Comparison of ENCODE assay signal across 8 cellular contexts in genomic region chr1:27872802-27873665, GRCh38. TPM values are rescaled to one million over a fixed set of nuclear protein-coding genes. Genes with fewer than 3 reads are reported as not detected.
DNase-seq lines count a peak whose midpoint lies in the region; ATAC-seq, FAIRE-seq and TF ChIP-seq lines count a peak whose summit lies in the region.

No MANE protein-coding gene starts in this region.

- H3K4me1 Mint-ChIP-seq in astrocyte (ENCODE audit: low read depth, unreplicated experiment) (no peaks in the 10 kb centered on the region), immature natural killer cell (peaks cover 59 to 69% of the 10 kb centered on the region in 2 donors)

- H3K4me3 ChIP-seq in OCI-LY3 (ENCODE audit: low read length) (peak overlapping the region; percentile 84), astrocyte (ENCODE audit: insufficient read depth, low read depth, low read length) (peak overlapping the region; percentile 53)

- H3K27me3 Mint-ChIP-seq in astrocyte (ENCODE audit: low read depth, unreplicated experiment) (peaks cover 8% of the 10 kb centered on the region), immature natural killer cell (ENCODE audit: low read depth in 3 of 3) (peaks cover 12 to 25% (median 15%) of the 10 kb centered on the region in 3 donors)

- DNase-seq in astrocyte (ENCODE audit: low read depth) (peak; percentile 14), immature natural killer cell (peak in 2 of 3 donors; percentile 39 to 41), NCI-H2227 (lab: John Stamatoyannopoulos, UW; ENCODE audit: unreplicated experiment) (no peak), NCI-H774 (lab: John Stamatoyannopoulos, UW) (no peak)
- DNase-seq in stimulated activated CD4-positive, alpha-beta T cell treated with anti-CD3 and anti-CD28 coated beads, Interleukin-2, amount 100 ng/mL, for 48 hours = peak; percentile 27 to 37

- H3K9me3 Mint-ChIP-seq in astrocyte (ENCODE audit: unreplicated experiment) (no peaks in the 10 kb centered on the region), immature natural killer cell (peaks cover 0 to 2% (median 0%) of the 10 kb centered on the region in 6 donors)

- H3K79me2 ChIP-seq in OCI-LY3 (ENCODE audit: low read length) (no peaks in the 10 kb centered on the region), astrocyte (ENCODE audit: insufficient read depth, low read length) (no peaks in the 10 kb centered on the region)

- H3K36me3 Mint-ChIP-seq in astrocyte (ENCODE audit: low read depth, unreplicated experiment) (no peaks in the 10 kb centered on the region), immature natural killer cell (peaks cover 3 to 9% (median 4%) of the 10 kb centered on the region in 3 donors)

- H3K4me2 ChIP-seq in OCI-LY3 (ENCODE audit: low read length) = peak overlapping the region; percentile 86
- H3K4me2 ChIP-seq in astrocyte (ENCODE audit: low read length) = peak overlapping the region; percentile 81

- peak overlapping the region; percentile 45; the same call in 1 of the 2 replicates for H3K9ac ChIP-seq in OCI-LY3 (ENCODE audit: low read length)
- H3K9ac ChIP-seq in astrocyte (ENCODE audit: low read length) = peak overlapping the region; percentile 48

- no peak for TF ChIP-seq POLR2A in GM18505 (IDR thresholded peaks at IDR 0.05; ENCODE audit: borderline replicate concordance, extremely low read depth, insufficient read depth, insufficient read length)

- H3K9me3 ChIP-seq in OCI-LY3 (ENCODE audit: insufficient read depth, low read length) (no peaks in the 10 kb centered on the region), astrocyte (ENCODE audit: insufficient read depth, low read depth, low read length) (no peaks in the 10 kb centered on the region)

- no peak for FAIRE-seq in astrocyte (lab: Jason Lieb, UNC)

- H3K36me3 ChIP-seq in OCI-LY3 (replicated peaks; ENCODE audit: low read depth, low read length) = no peaks in the 10 kb centered on the region
- no peaks in the 10 kb centered on the region for H3K36me3 ChIP-seq in astrocyte (ENCODE audit: insufficient read depth, low read length)

- H3K4me1 ChIP-seq in OCI-LY3 (ENCODE audit: low read length) = peaks cover 26% of the 10 kb centered on the region
- peaks cover 8% of the 10 kb centered on the region for H3K4me1 ChIP-seq in astrocyte (ENCODE audit: insufficient read depth, low read length)

- H3K4me3 Mint-ChIP-seq in astrocyte (ENCODE audit: unreplicated experiment) (peak overlapping the region; percentile 75), immature natural killer cell (peak overlapping the region; percentile 98 to 100 (median 99))

- no peak for TF ChIP-seq CTCF in OCI-LY3 (IDR thresholded peaks at IDR 0.05; ENCODE audit: low read depth, low read length)
- TF ChIP-seq CTCF in astrocyte (IDR thresholded peaks at IDR 0.05; ENCODE audit: insufficient read depth, low read depth, low read length) = no peak

- no peaks in the 10 kb centered on the region for H4K20me1 ChIP-seq in OCI-LY3 (ENCODE audit: insufficient read depth, low read length)
- H4K20me1 ChIP-seq in astrocyte (ENCODE audit: insufficient read depth, low read length) = peaks cover 4% of the 10 kb centered on the region

- H2AFZ ChIP-seq in OCI-LY3 (ENCODE audit: low read depth, low read length) (peak overlapping the region; percentile 59), astrocyte (ENCODE audit: low read depth, low read length) (peak overlapping the region; percentile 76)

- H3K27me3 ChIP-seq in OCI-LY3 (ENCODE audit: low read depth, low read length) (peaks cover 5% of the 10 kb centered on the region; the same call in 1 of the 2 replicates), astrocyte (ENCODE audit: insufficient read depth, low read length) (no peaks in the 10 kb centered on the region)

- H3K27ac ChIP-seq in OCI-LY3 (ENCODE audit: low read length) (no peak overlapping the region), astrocyte (ENCODE audit: low read depth, low read length) (no peak overlapping the region)

- ATAC-seq in GM18505 (IDR thresholded peaks at IDR 0.05; ENCODE audit: unreplicated experiment) (peak; percentile 1), GM19463 (IDR thresholded peaks at IDR 0.05; ENCODE audit: unreplicated experiment) (no peak)

- H3K27ac Mint-ChIP-seq in astrocyte (ENCODE audit: unreplicated experiment) = no peak overlapping the region
- H3K27ac Mint-ChIP-seq in immature natural killer cell = peak overlapping the region; percentile 94 to 100 (median 96)

RNA-seq across cellular contexts. Expression of gene THEMIS2, which starts 0.7 kb away (rescaled TPM):
- 0.79 and 1.3 TPM in 2 replicates for total RNA-seq in astrocyte
- polyA plus RNA-seq in immature natural killer cell = 100 to 1,000 TPM in 2 of 3 donors, 10 to 100 TPM in 1; 93.2 to 146 (median 101) TPM

RNA-seq across cellular contexts. Expression of gene RPA2, which starts 41.3 kb away (rescaled TPM):
- total RNA-seq in astrocyte = 18.0 and 19.4 TPM in 2 replicates
- polyA plus RNA-seq in immature natural killer cell = 100 to 1,000 TPM; 258 to 407 (median 270) TPM

RNA-seq across cellular contexts. Expression of gene PPP1R8, which starts 42.5 kb away (rescaled TPM):
- total RNA-seq in astrocyte = 35.6 and 37.6 TPM in 2 replicates
- 10 to 100 TPM; 37.7 to 51.1 (median 45.1) TPM for polyA plus RNA-seq in immature natural killer cell

Comparison
In these comparisons a context has a peak if more than half of its experiments do, and no peak if none do; other contexts are left out.
1. DNase-seq: peak in astrocyte (single experiment), immature natural killer cell (2 of 3) and stimulated activated CD4-positive, alpha-beta T cell treated with anti-CD3 and anti-CD28 coated beads, Interleukin-2, amount 100 ng/mL, for 48 hours (2 of 2); none in NCI-H2227 (single experiment) and NCI-H774 (single experiment).